1 cellular context compared by ENCODE assay signal in the genomic region with DNA sequence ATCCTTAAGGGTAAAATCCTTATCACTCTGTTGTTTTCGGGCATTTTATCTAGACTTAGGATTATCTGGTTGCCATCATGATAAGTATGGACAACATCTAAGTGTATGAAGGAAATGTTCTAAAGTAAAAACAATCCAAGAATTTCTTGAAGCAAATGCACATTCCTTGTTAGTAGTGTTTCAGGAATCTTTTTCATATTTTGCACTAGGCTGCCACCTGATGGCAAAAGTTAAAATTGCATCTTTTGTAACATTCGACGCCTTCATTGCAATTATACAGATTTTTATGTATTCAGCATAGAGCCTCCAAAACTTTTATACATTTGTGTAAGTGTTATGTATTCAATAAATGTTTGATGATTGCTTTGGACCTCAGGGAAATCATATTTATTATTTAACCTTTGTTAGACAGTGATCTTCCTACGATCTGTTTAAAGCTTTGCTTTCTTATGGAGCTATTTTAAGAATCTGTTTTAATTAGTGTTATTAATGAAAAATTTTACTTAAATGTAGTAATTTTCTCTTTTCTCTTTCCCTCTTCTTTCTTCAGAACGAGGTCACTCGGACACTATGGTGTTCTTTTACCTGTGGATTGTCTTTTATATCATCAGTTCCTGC.
A peak's percentile ranks its signal among the peaks of the same experiment; 100 is the strongest.
TF ChIP-seq lines count a peak whose summit lies in the region.

No MANE protein-coding gene starts in this region.

TF ChIP-seq in GM12878, 131 proteins besides CTCF, POLR2A, EP300 and RAD21:
- TF ChIP-seq SMC3 (IDR thresholded peaks at IDR 0.05; ENCODE audit: borderline replicate concordance, low read length) = peak; percentile 86
- TF ChIP-seq MXI1 (IDR thresholded peaks at IDR 0.05; ENCODE audit: low read depth, low read length) = no peak
- TF ChIP-seq FOS (IDR thresholded peaks at IDR 0.05; ENCODE audit: borderline replicate concordance, extremely low read depth, insufficient read length) = no peak
TF ChIP-seq in GM12878: peak in this region for 1.
